18 cellular contexts compared by ENCODE assay signal in genomic region chr12:130098301-130099005, GRCh38.
"Had no signal": no experiment of that assay in that cellular context is flagged by ENCODE, and none has a peak within 500 bp of the region (broad histone marks: within the 10 kb centered on the region; RNA-seq: fewer than 3 reads in every experiment).

No MANE protein-coding gene starts in this region.

- ATAC-seq: left colon; left ventricle myocardium superior; psoas muscle; right lobe of liver; stimulated activated naive B cell treated with anti-CD40 and anti-IgM and Interleukin-4, amounts not matched to agents 10 μg/mL and 1 μg/mL and 100 μg/mL, for 72 hours; stimulated activated naive CD8-positive, alpha-beta T cell treated with anti-CD3 and anti-CD28 coated beads, Interleukin-15, amount 100 ng/mL, for 72 hours had no signal

- H3K27me3 ChIP-seq: right lobe of liver had no signal

- H3K27ac ChIP-seq: dorsolateral prefrontal cortex, esophagus muscularis mucosa, parathyroid adenoma, psoas muscle, right lobe of liver, thoracic aorta had no signal

- H3K9me3 ChIP-seq: esophagus muscularis mucosa, psoas muscle, right lobe of liver, thoracic aorta had no signal

- H3K4me1 ChIP-seq: esophagus muscularis mucosa, parathyroid adenoma, psoas muscle, right lobe of liver had no signal

- H3K9ac ChIP-seq: parathyroid adenoma had no signal

- H2AFZ ChIP-seq: parathyroid adenoma had no signal

- H3K79me2 ChIP-seq: parathyroid adenoma had no signal

- DNase-seq: cortex of kidney; effector CD8-positive, alpha-beta T cell; foreskin fibroblast; immature natural killer cell; left colon; left ventricle myocardium superior; naive B cell; psoas muscle; retina; right lobe of liver; stimulated activated CD4-positive, alpha-beta T cell treated with anti-CD3 and anti-CD28 coated beads, Interleukin-4, amount 100 ng/mL, for 24 hours; stimulated activated naive B cell treated with anti-CD40 and anti-IgM and Interleukin-4, amounts not matched to agents 10 μg/mL and 1 μg/mL and 100 μg/mL, for 72 hours; stimulated activated naive CD8-positive, alpha-beta T cell treated with anti-CD3 and anti-CD28 coated beads, Interleukin-15, amount 100 ng/mL, for 72 hours had no signal

- H3K36me3 ChIP-seq: esophagus muscularis mucosa, right lobe of liver, thoracic aorta had no signal

- H3K4me3 ChIP-seq: dorsolateral prefrontal cortex, esophagus muscularis mucosa, lung, psoas muscle, right lobe of liver, thoracic aorta had no signal
